ENCODE assay signal across 21 cellular contexts in the genomic region with DNA sequence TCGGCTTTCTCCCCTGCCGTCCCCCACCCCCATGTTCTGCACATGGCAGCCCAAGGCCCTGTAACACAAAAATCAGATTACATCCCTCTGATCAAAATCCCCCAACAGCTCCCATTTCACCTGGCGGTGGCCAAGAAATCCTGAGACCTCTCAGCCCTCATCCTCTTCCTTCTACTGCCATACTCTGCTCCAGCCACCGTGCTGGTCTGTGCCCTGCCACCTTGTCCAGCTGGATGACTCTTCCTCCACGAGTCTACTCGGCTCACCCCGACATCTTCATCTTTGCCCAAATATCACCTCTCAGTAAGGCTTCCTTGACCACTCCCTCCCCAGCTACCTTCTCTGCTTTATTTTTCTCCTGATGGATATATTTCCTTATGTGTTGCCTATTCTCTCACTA.
"Had no signal": no experiment of that assay in that cellular context is flagged by ENCODE, and none has a peak within 500 bp of the region (broad histone marks: within the 10 kb centered on the region; RNA-seq: fewer than 3 reads in every experiment).

No MANE protein-coding gene starts in this region.

- H3K36me3 Mint-ChIP-seq: activated naive CD8-positive, alpha-beta T cell had no signal

- H3K9me3 Mint-ChIP-seq: activated CD4-positive, alpha-beta T cell treated with anti-CD3 and anti-CD28 coated beads, Interleukin-2, amount 10 ng/mL, durations not matched to agents 7 days and 5 days; activated CD8-positive, alpha-beta T cell treated with anti-CD3 and anti-CD28 coated beads for 36 hours; memory B cell; neural crest cell had no signal

- DNase-seq: activated CD4-positive, alpha-beta T cell treated with anti-CD3 and anti-CD28 coated beads, Interleukin-2, amount 10 ng/mL, durations not matched to agents 7 days and 5 days; activated CD8-positive, alpha-beta memory T cell treated with anti-CD3 and anti-CD28 coated beads, Interleukin-2, amount 10 ng/mL, durations not matched to agents 7 days and 5 days; activated CD8-positive, alpha-beta T cell treated with anti-CD3 and anti-CD28 coated beads for 36 hours; activated gamma-delta T cell treated with Interleukin-2 at 50 U/mL for 16 hours; activated T-cell treated with anti-CD3 and anti-CD28 coated beads, Interleukin-2, amount 50 U/mL, for 1 hour; amygdala; colonic mucosa; foreskin fibroblast; heart right ventricle; left colon; occipital lobe; retina; stimulated activated CD4-positive, alpha-beta T cell treated with anti-CD3 and anti-CD28 coated beads, Interleukin-4, amount 100 ng/mL, for 1 hour; stimulated activated naive CD8-positive, alpha-beta T cell treated with anti-CD3 and anti-CD28 coated beads, Interleukin-15, Interleukin-2, amounts not matched to agents 100 U/mL and 50 U/mL, for 24 hours; thyroid gland; upper lobe of right lung had no signal

- H3K36me3 ChIP-seq: colonic mucosa, thyroid gland had no signal

- H3K4me3 Mint-ChIP-seq: activated CD4-positive, alpha-beta T cell treated with anti-CD3 and anti-CD28 coated beads, Interleukin-2, amount 10 ng/mL, durations not matched to agents 7 days and 5 days; activated CD8-positive, alpha-beta memory T cell treated with anti-CD3 and anti-CD28 coated beads, Interleukin-2, amount 10 ng/mL, durations not matched to agents 7 days and 5 days; activated CD8-positive, alpha-beta T cell treated with anti-CD3 and anti-CD28 coated beads for 36 hours; activated naive CD8-positive, alpha-beta T cell; memory B cell had no signal

- H3K27me3 Mint-ChIP-seq: activated CD4-positive, alpha-beta T cell treated with anti-CD3 and anti-CD28 coated beads, Interleukin-2, amount 10 ng/mL, durations not matched to agents 7 days and 5 days; activated CD8-positive, alpha-beta memory T cell treated with anti-CD3 and anti-CD28 coated beads, Interleukin-2, amount 10 ng/mL, durations not matched to agents 7 days and 5 days; activated CD8-positive, alpha-beta T cell treated with anti-CD3 and anti-CD28 coated beads for 36 hours; activated naive CD8-positive, alpha-beta T cell; memory B cell; progenitor cell of endocrine pancreas had no signal

- ATAC-seq: activated CD4-positive, CD25-positive, alpha-beta regulatory T cell treated with anti-CD3 and anti-CD28 coated beads, Interleukin-2, amount 50 U/mL, for 24 hours; activated CD8-positive, alpha-beta memory T cell treated with anti-CD3 and anti-CD28 coated beads, Interleukin-2, amount 10 ng/mL, durations not matched to agents 7 days and 5 days; activated CD8-positive, alpha-beta T cell treated with anti-CD3 and anti-CD28 coated beads for 36 hours; heart right ventricle; left colon; stimulated activated naive CD8-positive, alpha-beta T cell treated with anti-CD3 and anti-CD28 coated beads, Interleukin-15, Interleukin-2, amounts not matched to agents 100 U/mL and 50 U/mL, for 24 hours; upper lobe of right lung had no signal

- H3K4me3 ChIP-seq: colonic mucosa, heart right ventricle, thyroid gland, upper lobe of right lung had no signal

- H3K9me3 ChIP-seq: colonic mucosa, heart right ventricle, thyroid gland, upper lobe of right lung had no signal

- H3K27ac ChIP-seq: colonic mucosa, upper lobe of right lung had no signal

- H3K27ac Mint-ChIP-seq: activated CD4-positive, alpha-beta T cell treated with anti-CD3 and anti-CD28 coated beads, Interleukin-2, amount 10 ng/mL, durations not matched to agents 7 days and 5 days; activated CD8-positive, alpha-beta memory T cell treated with anti-CD3 and anti-CD28 coated beads, Interleukin-2, amount 10 ng/mL, durations not matched to agents 7 days and 5 days; activated CD8-positive, alpha-beta T cell treated with anti-CD3 and anti-CD28 coated beads for 36 hours; activated naive CD8-positive, alpha-beta T cell; progenitor cell of endocrine pancreas had no signal
